In genomic region chr20:22520381-22520780, GRCh38 we compare ENCODE assay signal across 20 cellular contexts.
DNase-seq lines count a peak whose midpoint lies in the region; ATAC-seq and TF ChIP-seq lines count a peak whose summit lies in the region.
"Had no signal": no experiment of that assay in that cellular context is flagged by ENCODE, and none has a peak within 500 bp of the region (broad histone marks: within the 10 kb centered on the region; RNA-seq: fewer than 3 reads in every experiment).

No MANE protein-coding gene starts in this region.

- H3K4me3 Mint-ChIP-seq in Caco-2 (ENCODE audit: unreplicated experiment) (no peak overlapping the region), H9 (no peak overlapping the region), progenitor cell of endocrine pancreas (ENCODE audit: low read depth) (no peak overlapping the region)
- H3K4me3 Mint-ChIP-seq in activated T-helper 2 cell treated with anti-CD3 and anti-CD28 coated beads, Interferon-gamma antibody, Interleukin-2, Interleukin-4, amounts not matched to agents 10 μg/mL and 5 μg/mL and 100 μg/mL, durations not matched to agents 14 hours and 24 hours and 36 hours (ENCODE audit: low read depth) = no peak overlapping the region
- H3K4me3 Mint-ChIP-seq: CD14-positive monocyte; CD4-positive, alpha-beta memory T cell; CD8-positive, alpha-beta memory T cell had no signal

- H3K79me1 ChIP-seq in H9 (ENCODE audit: insufficient read depth, low read depth, low read length, poor library complexity, severe bottlenecking) = no peaks in the 10 kb centered on the region

- no peaks in the 10 kb centered on the region for H3K23me2 ChIP-seq in H9 (ENCODE audit: insufficient read length, low read depth, low read length, poor library complexity, severe bottlenecking)

- H4K20me1 ChIP-seq in H9 (ENCODE audit: control insufficient read depth, insufficient read depth, insufficient read length) = no peaks in the 10 kb centered on the region
- H4K20me1 ChIP-seq: BLaER1 had no signal

- H2BK5ac ChIP-seq in H9 (ENCODE audit: insufficient read length, low read length) = no peak overlapping the region

- H3K4me2 ChIP-seq in H9 (ENCODE audit: insufficient read depth, insufficient read length, low read length) = no peak overlapping the region
- H3K4me2 ChIP-seq: BLaER1 had no signal

- H2BK20ac ChIP-seq in H9 (ENCODE audit: low read depth, low read length, poor library complexity, severe bottlenecking) = no peak overlapping the region

- no peak overlapping the region for H4K91ac ChIP-seq in H9 (ENCODE audit: insufficient read length, low read depth, low read length)

- H3K4me3 ChIP-seq in Caco-2 (ENCODE audit: low read depth, low read length) (no peak overlapping the region), esophagus muscularis mucosa (no peak overlapping the region)
- H3K4me3 ChIP-seq: BLaER1 had no signal

- H3K9me3 ChIP-seq in Caco-2 (no peaks in the 10 kb centered on the region), H9 (ENCODE audit: control insufficient read depth, low read depth, low read length) (no peaks in the 10 kb centered on the region), esophagus muscularis mucosa (no peaks in the 10 kb centered on the region)
- H3K9me3 ChIP-seq: BE2C, BLaER1 had no signal

- H3K79me2 ChIP-seq in H9 (ENCODE audit: insufficient read depth, low read length) = no peaks in the 10 kb centered on the region

- no peak overlapping the region for H3K23ac ChIP-seq in H9 (ENCODE audit: insufficient read length, low read depth, low read length)

- no peak overlapping the region for H2AK5ac ChIP-seq in H9 (ENCODE audit: insufficient read length, low read length)

- no peak overlapping the region for H2AFZ ChIP-seq in H9 (ENCODE audit: low read length)

- H3K56ac ChIP-seq in H9 (ENCODE audit: insufficient read length, low read depth, low read length) = no peak overlapping the region

- no peak overlapping the region for H3K4ac ChIP-seq in H9 (ENCODE audit: low read depth, low read length)

- H3K27ac Mint-ChIP-seq in Caco-2 (ENCODE audit: unreplicated experiment) (peak overlapping the region; percentile 60), H9 (peak overlapping the region in 1 of 3 experiments; percentile 13; a peak in 1 of 7 replicates), progenitor cell of endocrine pancreas (peak overlapping the region; percentile 65)
- H3K27ac Mint-ChIP-seq in activated T-helper 2 cell treated with anti-CD3 and anti-CD28 coated beads, Interferon-gamma antibody, Interleukin-2, Interleukin-4, amounts not matched to agents 10 μg/mL and 5 μg/mL and 100 μg/mL, durations not matched to agents 14 hours and 24 hours and 36 hours = no peak overlapping the region
- H3K27ac Mint-ChIP-seq: CD4-positive, CD25-positive, alpha-beta regulatory T cell; CD8-positive, alpha-beta memory T cell had no signal

- H3K4me1 Mint-ChIP-seq in Caco-2 (ENCODE audit: low read depth, unreplicated experiment) (peaks cover 40% of the 10 kb centered on the region), H9 (0 out of 4 replicates have a peak, but pooled peaks cover 0 to 3% of the 10 kb centered on the region in 2 experiments), progenitor cell of endocrine pancreas (ENCODE audit: low read depth) (peaks cover 42% of the 10 kb centered on the region)
- H3K4me1 Mint-ChIP-seq in activated T-helper 2 cell treated with anti-CD3 and anti-CD28 coated beads, Interferon-gamma antibody, Interleukin-2, Interleukin-4, amounts not matched to agents 10 μg/mL and 5 μg/mL and 100 μg/mL, durations not matched to agents 14 hours and 24 hours and 36 hours (ENCODE audit: low read depth) = no peaks in the 10 kb centered on the region
- H3K4me1 Mint-ChIP-seq: CD14-positive monocyte; CD4-positive, alpha-beta memory T cell; CD8-positive, alpha-beta memory T cell had no signal

- no peak for ATAC-seq in GM19455 (IDR thresholded peaks at IDR 0.05; ENCODE audit: unreplicated experiment)

- H3K14ac ChIP-seq in H9 (ENCODE audit: insufficient read depth, low read length) = peak overlapping the region; percentile 20; the same call in 1 of the 2 replicates

- no TSS peak for BruUV-seq in Caco-2 (replicated peaks; lab: Mats Ljungman, UMichigan)

- H3K36me3 Mint-ChIP-seq in Caco-2 (ENCODE audit: insufficient read depth, unreplicated experiment) = peaks cover 18% of the 10 kb centered on the region
- no peaks in the 10 kb centered on the region for H3K36me3 Mint-ChIP-seq in H9 (ENCODE audit: insufficient read depth in 1 of 3, low read depth in 3 of 3)
- no peaks in the 10 kb centered on the region for H3K36me3 Mint-ChIP-seq in progenitor cell of endocrine pancreas (ENCODE audit: insufficient read depth)
- H3K36me3 Mint-ChIP-seq in activated T-helper 2 cell treated with anti-CD3 and anti-CD28 coated beads, Interferon-gamma antibody, Interleukin-2, Interleukin-4, amounts not matched to agents 10 μg/mL and 5 μg/mL and 100 μg/mL, durations not matched to agents 14 hours and 24 hours and 36 hours (ENCODE audit: low read depth) = no peaks in the 10 kb centered on the region
- H3K36me3 Mint-ChIP-seq: CD14-positive monocyte; CD4-positive, alpha-beta memory T cell; CD4-positive, CD25-positive, alpha-beta regulatory T cell had no signal

- no peak for TF ChIP-seq POLR2A in esophagus muscularis mucosa (IDR thresholded peaks at IDR 0.05; ENCODE audit: low read depth)

- no peak overlapping the region for H3K27ac ChIP-seq in H9 (ENCODE audit: insufficient read length, low read depth, low read length)
- H3K27ac ChIP-seq in esophagus muscularis mucosa (replicated peaks in 1 of 4) = no peak overlapping the region
- H3K27ac ChIP-seq: BLaER1 had no signal

- POLR2A ChIA-PET in Caco-2 (lab: Charles Lee) = interaction anchor here (0.5 kb wide), 1 partner anchor 64 kb away, joined by 3 read pairs; no protein-coding TSS in a partner anchor

- H3T11ph ChIP-seq in H9 (ENCODE audit: low read length) = no peak overlapping the region

- no peak for TF ChIP-seq CTCF in Caco-2 (IDR thresholded peaks at IDR 0.05; ENCODE audit: insufficient read depth in 1 of 2, low read depth in 1 of 2, low read length in 1 of 2, severe bottlenecking in 1 of 2, unreplicated experiment in 1 of 2)
- no peak for TF ChIP-seq CTCF in H9 (conservative IDR thresholded peaks at IDR 0.05)
- TF ChIP-seq CTCF in esophagus muscularis mucosa (IDR thresholded peaks at IDR 0.05) = no peak
- no peak for TF ChIP-seq CTCF in progenitor cell of endocrine pancreas (IDR thresholded peaks at IDR 0.05; ENCODE audit: unreplicated experiment)

- DNase-seq in Caco-2 (no peak), H9 (no peak), esophagus muscularis mucosa (ENCODE audit: extremely low spot score) (peak; percentile 72), progenitor cell of endocrine pancreas (ENCODE audit: low spot score, unreplicated experiment) (no peak), NCI-H1436 (lab: John Stamatoyannopoulos, UW) (no peak)
- DNase-seq in activated T-helper 2 cell treated with anti-CD3 and anti-CD28 coated beads, Interferon-gamma antibody, Interleukin-2, Interleukin-4, amounts not matched to agents 10 μg/mL and 5 μg/mL and 100 μg/mL, durations not matched to agents 14 hours and 24 hours and 36 hours (ENCODE audit: low spot score) = no peak
- DNase-seq: 8988T; ACHN; BE2C; C1 segment of cervical spinal cord; Calu3; CD4-positive, alpha-beta memory T cell; CD4-positive, CD25-positive, alpha-beta regulatory T cell; CD8-positive, alpha-beta memory T cell; COR-L47; DMS79 treated with DMSO at 0.1 percent for 48 hours; GF-D8 had no signal

- no CpG with 5 or more reads among the region's 8 CpGs for WGBS in H9 (ENCODE audit: extremely low coverage, insufficient read length, low lambda C conversion rate)
- 76% methylated on average over 8 of the region's 8 CpGs for WGBS in esophagus muscularis mucosa

- H4K5ac ChIP-seq in H9 (ENCODE audit: insufficient read length, low read depth, low read length) = no peak overlapping the region

- H2BK120ac ChIP-seq in H9 (ENCODE audit: low read depth, low read length, poor library complexity, severe bottlenecking) = no peak overlapping the region

- intact Hi-C loops in Caco-2 (cut with micrococcal nuclease; ENCODE audit: unreplicated experiment) = loop anchor here (5.0 kb wide), 1 partner anchor 118 kb away; no protein-coding TSS in a partner anchor
- intact Hi-C loops in esophagus muscularis mucosa (cut with DNase I) = no loop called here
- intact Hi-C loops in activated T-helper 2 cell treated with anti-CD3 and anti-CD28 coated beads, Interferon-gamma antibody, Interleukin-2, Interleukin-4, amounts not matched to agents 10 μg/mL and 5 μg/mL and 100 μg/mL, durations not matched to agents 14 hours and 24 hours and 36 hours (cut with micrococcal nuclease) = no loop called here

- H3K27me3 Mint-ChIP-seq in Caco-2 (ENCODE audit: insufficient read depth, unreplicated experiment) (no peaks in the 10 kb centered on the region), H9 (ENCODE audit: low read depth) (peaks cover 48% of the 10 kb centered on the region), progenitor cell of endocrine pancreas (no peaks in the 10 kb centered on the region)
- H3K27me3 Mint-ChIP-seq in activated T-helper 2 cell treated with anti-CD3 and anti-CD28 coated beads, Interferon-gamma antibody, Interleukin-2, Interleukin-4, amounts not matched to agents 10 μg/mL and 5 μg/mL and 100 μg/mL, durations not matched to agents 14 hours and 24 hours and 36 hours (ENCODE audit: low read depth) = no peaks in the 10 kb centered on the region
- H3K27me3 Mint-ChIP-seq: CD4-positive, alpha-beta memory T cell; CD8-positive, alpha-beta memory T cell had no signal

- H2BK15ac ChIP-seq in H9 (ENCODE audit: low read depth, low read length) = no peak overlapping the region

- H3K27me3 ChIP-seq in Caco-2 (replicated peaks; ENCODE audit: control insufficient read depth, insufficient read depth, low read length) (no peaks in the 10 kb centered on the region), H9 (ENCODE audit: insufficient read depth, low read length) (no peaks in the 10 kb centered on the region), esophagus muscularis mucosa (peaks cover 0 to 33% (median 0%) of the 10 kb centered on the region in 4 donors)
- H3K27me3 ChIP-seq: BE2C, BLaER1 had no signal

- no peak for TF ChIP-seq EP300 in esophagus muscularis mucosa (IDR thresholded peaks at IDR 0.05)

- no peak overlapping the region for H4K8ac ChIP-seq in H9 (replicated peaks; ENCODE audit: insufficient read length, low read depth, low read length)

- H3K18ac ChIP-seq in H9 (ENCODE audit: insufficient read length, low read depth, low read length) = no peak overlapping the region

- H3K4me1 ChIP-seq in Caco-2 (peaks cover 48% of the 10 kb centered on the region), H9 (ENCODE audit: insufficient read depth, low read length) (no peaks in the 10 kb centered on the region), esophagus muscularis mucosa (no peaks in the 10 kb centered on the region)
- H3K4me1 ChIP-seq: BE2C, BLaER1 had no signal

- H3K9ac ChIP-seq in H9 (ENCODE audit: extremely low read depth, insufficient read length, low read length) = no peak overlapping the region
- H3K9ac ChIP-seq: BLaER1 had no signal

- H2BK12ac ChIP-seq in H9 (ENCODE audit: insufficient read length, low read depth, low read length) = no peak overlapping the region

- CTCF ChIA-PET in Caco-2 (lab: Charles Lee) = no interaction called here

- no peaks in the 10 kb centered on the region for H3K36me3 ChIP-seq in Caco-2 (ENCODE audit: control insufficient read depth, insufficient read depth, low read length)
- no peaks in the 10 kb centered on the region for H3K36me3 ChIP-seq in esophagus muscularis mucosa
- H3K36me3 ChIP-seq: BE2C, BLaER1 had no signal

- H3K9me3 Mint-ChIP-seq in Caco-2 (ENCODE audit: unreplicated experiment) = peaks cover 10% of the 10 kb centered on the region
- no peaks in the 10 kb centered on the region for H3K9me3 Mint-ChIP-seq in H9
- H3K9me3 Mint-ChIP-seq in progenitor cell of endocrine pancreas (ENCODE audit: low read depth) = no peaks in the 10 kb centered on the region
- no peaks in the 10 kb centered on the region for H3K9me3 Mint-ChIP-seq in activated T-helper 2 cell treated with anti-CD3 and anti-CD28 coated beads, Interferon-gamma antibody, Interleukin-2, Interleukin-4, amounts not matched to agents 10 μg/mL and 5 μg/mL and 100 μg/mL, durations not matched to agents 14 hours and 24 hours and 36 hours
